11 cellular contexts compared by ENCODE assay signal in genomic region chr11:71946144-71946571, GRCh38. TPM values are rescaled to one million over a fixed set of nuclear protein-coding genes. Genes with fewer than 3 reads are reported as not detected.
DNase-seq lines count a peak whose midpoint lies in the region; ATAC-seq and TF ChIP-seq lines count a peak whose summit lies in the region.
"Had no signal": no experiment of that assay in that cellular context is flagged by ENCODE, and none has a peak within 500 bp of the region (broad histone marks: within the 10 kb centered on the region; RNA-seq: fewer than 3 reads in every experiment).

No MANE protein-coding gene starts in this region.

- TF ChIP-seq CTCF in cardiac fibroblast (IDR thresholded peaks at IDR 0.05; ENCODE audit: low read depth, low read length) (no peak), osteoblast (IDR thresholded peaks at IDR 0.05; ENCODE audit: extremely low read depth, low read depth, low read length) (no peak)

- no peaks in the 10 kb centered on the region for H3K27me3 ChIP-seq in MG63
- no peaks in the 10 kb centered on the region for H3K27me3 ChIP-seq in osteoblast (ENCODE audit: insufficient read depth, low read length)

- H3K36me3 ChIP-seq in MG63 = peaks cover 3% of the 10 kb centered on the region
- H3K36me3 ChIP-seq in osteoblast (ENCODE audit: insufficient read depth, low read length) = no peaks in the 10 kb centered on the region

- DNase-seq in ELR (ENCODE audit: low read depth) = peak; percentile 72
- peak; percentile 58 for DNase-seq in MG63
- DNase-seq in cardiac fibroblast (ENCODE audit: low read depth in 2 of 2) = peak; percentile 36 to 83
- DNase-seq in osteoblast (ENCODE audit: insufficient read length, low spot score, missing footprints) = peak; percentile 78
- no peak for DNase-seq in NCI-H1417 treated with DMSO at 0.1 percent for 48 hours (lab: John Stamatoyannopoulos, UW)
- DNase-seq in NCI-H1105 treated with DMSO at 0.1 percent for 48 hours (lab: John Stamatoyannopoulos, UW) = no peak
- DNase-seq: cerebellar nuclear complex; DMS79; stimulated activated CD8-positive, alpha-beta memory T cell treated with anti-CD3 and anti-CD28 coated beads, Interleukin-4, amount 100 ng/mL, for 48 hours had no signal

- TF ChIP-seq POLR2A in GM18505 (IDR thresholded peaks at IDR 0.05; ENCODE audit: borderline replicate concordance, extremely low read depth, insufficient read depth, insufficient read length) = no peak

- H3K4me1 ChIP-seq in osteoblast (ENCODE audit: insufficient read depth, low read length) = peaks cover 45% of the 10 kb centered on the region

- ATAC-seq in GM18505 (IDR thresholded peaks at IDR 0.05; ENCODE audit: unreplicated experiment) = no peak

- H3K79me2 ChIP-seq in osteoblast (ENCODE audit: insufficient read depth, low read length) = peaks cover 71% of the 10 kb centered on the region

- H2AFZ ChIP-seq in osteoblast (ENCODE audit: low read length) = no peak overlapping the region

- H3K9me3 ChIP-seq in MG63 (no peaks in the 10 kb centered on the region), osteoblast (ENCODE audit: low read depth, low read length) (no peaks in the 10 kb centered on the region)

- H3K27ac ChIP-seq in osteoblast (ENCODE audit: low read depth, low read length) = peak overlapping the region; percentile 91

- peaks cover 9% of the 10 kb centered on the region for H4K20me1 ChIP-seq in osteoblast (ENCODE audit: insufficient read depth, low read length)

- H3K4me2 ChIP-seq in osteoblast (ENCODE audit: insufficient read depth, low read length) = peak overlapping the region; percentile 21

- H3K4me3 ChIP-seq in MG63 (no peak overlapping the region), cardiac fibroblast (replicated peaks in 1 of 2; ENCODE audit: low read depth in 2 of 2, low read length in 2 of 2) (no peak overlapping the region), osteoblast (ENCODE audit: insufficient read depth, low read length) (no peak overlapping the region)
- H3K4me3 ChIP-seq: skin epidermis had no signal

RNA-seq across cellular contexts. Expression of gene RNF121, which starts 17.3 kb away (rescaled TPM):
- 24.2 and 36.2 TPM in 2 replicates for total RNA-seq in MG63 (2014; rRNA removed; shearing (Covaris generic); ENCODE audit: low replicate concordance)
- 32.1 and 32.2 TPM in 2 replicates for total RNA-seq in osteoblast

RNA-seq across cellular contexts. Expression of gene XNDC1N, which starts 17.8 kb away (rescaled TPM):
- 4.8 and 7.7 TPM in 2 replicates for total RNA-seq in MG63 (2014; rRNA removed; shearing (Covaris generic); ENCODE audit: low replicate concordance)
- total RNA-seq in osteoblast = 8.8 and 9.4 TPM in 2 replicates

RNA-seq across cellular contexts. Expression of gene IL18BP, which starts 52.6 kb away (rescaled TPM):
- total RNA-seq in MG63 (2014; rRNA removed; shearing (Covaris generic); ENCODE audit: low replicate concordance) = 1.0 TPM in 1 of 2 replicates, not detected in the other
- 4.0 and 4.4 TPM in 2 replicates for total RNA-seq in osteoblast

Comparison
In these comparisons a context has a peak if more than half of its experiments do, and no peak if none do; other contexts are left out.
1. DNase-seq: peak in ELR (single experiment), MG63 (single experiment), cardiac fibroblast (2 of 2) and osteoblast (single experiment); none in NCI-H1417 treated with DMSO at 0.1 percent for 48 hours (single experiment) and NCI-H1105 treated with DMSO at 0.1 percent for 48 hours (single experiment).